1 cellular context compared by ENCODE assay signal in genomic region chr12:101647711-101648110, GRCh38.
TF ChIP-seq lines count a peak whose summit lies in the region.

No MANE protein-coding gene starts in this region.

TF ChIP-seq in GM12878, 131 proteins besides CTCF, POLR2A, EP300 and RAD21:
- no peak for TF ChIP-seq NR2C2 (IDR thresholded peaks at IDR 0.05; ENCODE audit: borderline replicate concordance, control insufficient read depth, insufficient read length, low read depth)
- no peak for TF ChIP-seq KDM1A (IDR thresholded peaks at IDR 0.05; ENCODE audit: borderline replicate concordance)
